ENCODE assay signal across 8 cellular contexts in genomic region chr12:18165422-18165871, GRCh38.
DNase-seq lines count a peak whose midpoint lies in the region; ATAC-seq and TF ChIP-seq lines count a peak whose summit lies in the region.

No MANE protein-coding gene starts in this region.

- H3K4me3 Mint-ChIP-seq in stimulated activated naive CD8-positive, alpha-beta T cell treated with anti-CD3 and anti-CD28 coated beads, Interleukin-15, amount 100 ng/mL, for 72 hours: no peak overlapping the region

- peak overlapping the region; percentile 51 for H3K27ac ChIP-seq in ACC112 (ENCODE audit: low read depth, low read length)

- no peaks in the 10 kb centered on the region for H3K27me3 Mint-ChIP-seq in stimulated activated naive CD8-positive, alpha-beta T cell treated with anti-CD3 and anti-CD28 coated beads, Interleukin-15, amount 100 ng/mL, for 72 hours

- peak overlapping the region; percentile 90 for H2AFZ ChIP-seq in ACC112 (ENCODE audit: low read length, unreplicated experiment)

- DNase-seq in NCI-H345 (lab: John Stamatoyannopoulos, UW): peak; percentile 17
- DNase-seq in epithelial cell of esophagus (ENCODE audit: low read depth): peak; percentile 54
- no peak for DNase-seq in stimulated activated naive CD8-positive, alpha-beta T cell treated with anti-CD3 and anti-CD28 coated beads, Interleukin-15, amount 100 ng/mL, for 72 hours
- DNase-seq in NCI-H1048 (lab: John Stamatoyannopoulos, UW): no peak
- DNase-seq in COLO668 (lab: John Stamatoyannopoulos, UW; ENCODE audit: unreplicated experiment): no peak

- H3K27ac Mint-ChIP-seq in stimulated activated naive CD8-positive, alpha-beta T cell treated with anti-CD3 and anti-CD28 coated beads, Interleukin-15, amount 100 ng/mL, for 72 hours: no peak overlapping the region

- H3K9me3 Mint-ChIP-seq in stimulated activated naive CD8-positive, alpha-beta T cell treated with anti-CD3 and anti-CD28 coated beads, Interleukin-15, amount 100 ng/mL, for 72 hours: peaks cover 6 to 7% of the 10 kb centered on the region in 2 donors

- ATAC-seq in GM18508 (IDR thresholded peaks at IDR 0.05; ENCODE audit: insufficient read depth, unreplicated experiment) (peak; percentile 98), HG02884 (IDR thresholded peaks at IDR 0.05; ENCODE audit: unreplicated experiment) (peak; percentile 95)
- peak; percentile 87 for ATAC-seq in stimulated activated naive CD8-positive, alpha-beta T cell treated with anti-CD3 and anti-CD28 coated beads, Interleukin-15, amount 100 ng/mL, for 72 hours

- no peaks in the 10 kb centered on the region for H3K27me3 ChIP-seq in ACC112 (ENCODE audit: insufficient read depth, low read length)

- H3K4me1 ChIP-seq in ACC112 (ENCODE audit: control insufficient read depth, insufficient read depth, low read length, unreplicated experiment): peaks cover 13% of the 10 kb centered on the region

- peaks cover 7% of the 10 kb centered on the region for H3K4me1 Mint-ChIP-seq in stimulated activated naive CD8-positive, alpha-beta T cell treated with anti-CD3 and anti-CD28 coated beads, Interleukin-15, amount 100 ng/mL, for 72 hours

- no peaks in the 10 kb centered on the region for H3K79me2 ChIP-seq in ACC112 (ENCODE audit: control insufficient read depth, insufficient read depth, low read length, unreplicated experiment)

- H3K4me3 ChIP-seq in ACC112 (ENCODE audit: low read depth, low read length): peak overlapping the region; percentile 66
- H3K4me3 ChIP-seq in epithelial cell of esophagus (ENCODE audit: low read length): no peak overlapping the region

- no peaks in the 10 kb centered on the region for H3K36me3 ChIP-seq in ACC112 (ENCODE audit: insufficient read depth, low read length)

- no peak for TF ChIP-seq CTCF in epithelial cell of esophagus (IDR thresholded peaks at IDR 0.05; ENCODE audit: insufficient read depth, low read depth, low read length, missing control alignments)

Comparison
In these comparisons a context has a peak if more than half of its experiments do, and no peak if none do; other contexts are left out.
1. DNase-seq: peak in NCI-H345 (single experiment) and epithelial cell of esophagus (single experiment); none in stimulated activated naive CD8-positive, alpha-beta T cell treated with anti-CD3 and anti-CD28 coated beads, Interleukin-15, amount 100 ng/mL, for 72 hours (0 of 2), NCI-H1048 (single experiment) and COLO668 (single experiment).
2. Peak in every context shown above with its lines, with median percentiles within 50 percentile points of each other: ATAC-seq.